ENCODE assay signal across 1 cellular context in genomic region chr5:54310433-54311177, GRCh38.
A peak's percentile ranks its signal among the peaks of the same experiment; 100 is the strongest.
TF ChIP-seq lines count a peak whose summit lies in the region.

Gene ARL15, minus strand, starts transcription at chr5:54310573.

TF ChIP-seq in HepG2, 621 proteins besides CTCF, POLR2A, EP300 and RAD21 (continued from another document and continues in another):
- TF ChIP-seq ZNF280D (CRISPR knock-in tag; IDR thresholded peaks at IDR 0.05) (no peak), CREBL2 (CRISPR knock-in tag; IDR thresholded peaks at IDR 0.05; ENCODE audit: borderline replicate concordance) (no peak), NFE2L1 (CRISPR knock-in tag; IDR thresholded peaks at IDR 0.05; ENCODE audit: borderline replicate concordance) (no peak), E2F5 (CRISPR knock-in tag; conservative IDR thresholded peaks at IDR 0.05) (no peak), ZNF253 (CRISPR knock-in tag; IDR thresholded peaks at IDR 0.05; ENCODE audit: borderline replicate concordance) (no peak), ZNF367 (CRISPR knock-in tag; IDR thresholded peaks at IDR 0.05; ENCODE audit: borderline replicate concordance) (no peak), JDP2 (CRISPR knock-in tag; IDR thresholded peaks at IDR 0.05; ENCODE audit: borderline replicate concordance) (no peak), YEATS4 (CRISPR knock-in tag; IDR thresholded peaks at IDR 0.05; ENCODE audit: borderline replicate concordance) (peak; percentile 47; the same call in 1 of the 2 replicates), ZNF180 (CRISPR knock-in tag; IDR thresholded peaks at IDR 0.05; ENCODE audit: borderline replicate concordance, low read depth) (no peak), NFKBIZ (CRISPR knock-in tag; IDR thresholded peaks at IDR 0.05) (no peak; the same call in 1 of the 2 replicates), ZNF350 (CRISPR knock-in tag; IDR thresholded peaks at IDR 0.05; ENCODE audit: borderline replicate concordance, low read depth) (peak; percentile 59; the same call in 1 of the 2 replicates), ZNF564 (CRISPR knock-in tag; IDR thresholded peaks at IDR 0.05) (0 out of 2 replicates have a peak, but pooled peaks have one; percentile 35), BATF2 (CRISPR knock-in tag; IDR thresholded peaks at IDR 0.05) (no peak), ZNF543 (CRISPR knock-in tag; IDR thresholded peaks at IDR 0.05) (0 out of 2 replicates have a peak, but pooled peaks have one; percentile 40), SRSF9 (IDR thresholded peaks at IDR 0.05; ENCODE audit: borderline replicate concordance, insufficient read depth, low read depth, low read length, poor library complexity, severe bottlenecking) (no peak), CBX5 (CRISPR knock-in tag; IDR thresholded peaks at IDR 0.05; ENCODE audit: borderline replicate concordance) (no peak), MTA1 (CRISPR knock-in tag; IDR thresholded peaks at IDR 0.05; ENCODE audit: borderline replicate concordance) (no peak), ZSCAN22 (CRISPR knock-in tag; IDR thresholded peaks at IDR 0.05) (no peak), ESRRA (CRISPR knock-in tag; IDR thresholded peaks at IDR 0.05; ENCODE audit: low read depth) (no peak), SNRNP70 (IDR thresholded peaks at IDR 0.05; ENCODE audit: low read depth, low read length) (no peak), PAWR (CRISPR knock-in tag; IDR thresholded peaks at IDR 0.05; ENCODE audit: borderline replicate concordance) (no peak), THRA (CRISPR knock-in tag; IDR thresholded peaks at IDR 0.05; ENCODE audit: borderline replicate concordance) (no peak), FOXO4 (CRISPR knock-in tag; conservative IDR thresholded peaks at IDR 0.05) (no peak), GATAD2A (CRISPR knock-in tag; IDR thresholded peaks at IDR 0.05) (no peak), ZBTB26 (CRISPR knock-in tag; IDR thresholded peaks at IDR 0.05; ENCODE audit: borderline replicate concordance) (no peak), TCF7L2 (IDR thresholded peaks at IDR 0.05; ENCODE audit: low read depth, low read length) (no peak), ERF (CRISPR knock-in tag; IDR thresholded peaks at IDR 0.05) (no peak), MTA3 (CRISPR knock-in tag; IDR thresholded peaks at IDR 0.05) (no peak), DRAP1 (CRISPR knock-in tag; IDR thresholded peaks at IDR 0.05) (peak; percentile 97), HOXA9 (CRISPR knock-in tag; IDR thresholded peaks at IDR 0.05; ENCODE audit: borderline replicate concordance) (no peak), RFXANK (CRISPR knock-in tag; IDR thresholded peaks at IDR 0.05) (no peak), CERS6 (CRISPR knock-in tag; IDR thresholded peaks at IDR 0.05) (no peak), RBFOX2 (IDR thresholded peaks at IDR 0.05; ENCODE audit: low read depth, low read length) (peak; percentile 83), HIC2 (CRISPR knock-in tag; IDR thresholded peaks at IDR 0.05; ENCODE audit: low read depth) (no peak), MIER3 (CRISPR knock-in tag; IDR thresholded peaks at IDR 0.05; ENCODE audit: borderline replicate concordance) (no peak), ZKSCAN8 (CRISPR knock-in tag; IDR thresholded peaks at IDR 0.05; ENCODE audit: borderline replicate concordance) (no peak), LBX2 (CRISPR knock-in tag; IDR thresholded peaks at IDR 0.05; ENCODE audit: borderline replicate concordance) (no peak), ZNF558 (CRISPR knock-in tag; IDR thresholded peaks at IDR 0.05; ENCODE audit: borderline replicate concordance) (no peak), KDM2A (CRISPR knock-in tag; IDR thresholded peaks at IDR 0.05; ENCODE audit: borderline replicate concordance, low read depth) (peak; percentile 25; the same call in 1 of the 2 replicates), ZNF615 (CRISPR knock-in tag; IDR thresholded peaks at IDR 0.05; ENCODE audit: borderline replicate concordance) (no peak), ZNF83 (CRISPR knock-in tag; IDR thresholded peaks at IDR 0.05; ENCODE audit: borderline replicate concordance) (no peak), PRDM10 (CRISPR knock-in tag; IDR thresholded peaks at IDR 0.05; ENCODE audit: low read depth) (no peak; the same call in 1 of the 2 replicates), TBX3 (IDR thresholded peaks at IDR 0.05; ENCODE audit: borderline replicate concordance) (no peak), ZNF546 (CRISPR knock-in tag; conservative IDR thresholded peaks at IDR 0.05) (no peak), HDAC6 (IDR thresholded peaks at IDR 0.05; ENCODE audit: low read depth, low read length) (no peak), CENPBD1 (CRISPR knock-in tag; IDR thresholded peaks at IDR 0.05; ENCODE audit: borderline replicate concordance, low read depth) (no peak), ZBTB7A (CRISPR knock-in tag; IDR thresholded peaks at IDR 0.05) (0 out of 2 replicates have a peak, but pooled peaks have one; percentile 49), NCOR1 (IDR thresholded peaks at IDR 0.05; ENCODE audit: borderline replicate concordance, low read length) (no peak), FOXK2 (IDR thresholded peaks at IDR 0.05) (no peak)
